In genomic region chr11:102374633-102375424, GRCh38 we compare ENCODE assay signal across 9 cellular contexts. TPM values are rescaled to one million over a fixed set of nuclear protein-coding genes. Genes with fewer than 3 reads are reported as not detected.
A peak's percentile ranks its signal among the peaks of the same experiment; 100 is the strongest.
DNase-seq lines count a peak whose midpoint lies in the region; ATAC-seq, FAIRE-seq and TF ChIP-seq lines count a peak whose summit lies in the region.
"Not testable (repeated sequence)": the region's sequence is repeated elsewhere in the genome, so short reads cannot be mapped to it uniquely, and the experiment has no call there.
"Had no signal": no experiment of that assay in that cellular context is flagged by ENCODE, and none has a peak within 500 bp of the region (broad histone marks: within the 10 kb centered on the region; RNA-seq: fewer than 3 reads in every experiment).

No MANE protein-coding gene starts in this region.

- H4K91ac ChIP-seq in H1 (replicated peaks; ENCODE audit: insufficient read length, low read length) = not testable (repeated sequence)

- H4K20me1 ChIP-seq in PC-3 (ENCODE audit: low read length); H1 (replicated peaks in 1 of 2; ENCODE audit: control insufficient read depth in 1 of 2, insufficient read depth in 2 of 2, low read length in 2 of 2): not testable (repeated sequence)

- peak overlapping the region; percentile 37 for H3K27ac Mint-ChIP-seq in CD8-positive, alpha-beta T cell
- not testable (repeated sequence) for H3K27ac Mint-ChIP-seq in activated naive CD8-positive, alpha-beta T cell
- H3K27ac Mint-ChIP-seq in naive thymus-derived CD4-positive, alpha-beta T cell = peak overlapping the region in 5 of 9 donors; percentile 24 to 90 (median 64)
- peak overlapping the region; percentile 71 for H3K27ac Mint-ChIP-seq in progenitor cell of endocrine pancreas

- H3K4me2 ChIP-seq in PC-3 (ENCODE audit: low read length) = peak overlapping the region; percentile 34; the same call in 1 of the 2 replicates
- peak overlapping the region; percentile 72 to 74 for H3K4me2 ChIP-seq in H1 (ENCODE audit: insufficient read depth in 1 of 2, low read depth in 2 of 2, low read length in 2 of 2)

- 67% methylated on average over 20 of the region's 31 CpGs; no CpG with 5 or more reads in 1 of the 2 experiments for WGBS in H1 (ENCODE audit: extremely low coverage in 1 of 2, insufficient coverage in 1 of 2, insufficient read length in 1 of 2, insufficient replicate concordance in 2 of 2, low coverage in 1 of 2, low lambda C conversion rate in 2 of 2, missing lambda C conversion rate in 1 of 2), 2 experiments

- H2BK20ac ChIP-seq in H1 (ENCODE audit: low read length) = not testable (repeated sequence)

- H3K23me2 ChIP-seq in H1 (ENCODE audit: low read depth, low read length) = not testable (repeated sequence)

- H4K5ac ChIP-seq in H1 (ENCODE audit: insufficient read length, low read depth, low read length) = peak overlapping the region; percentile 76

- 0 out of 2 replicates have a peak overlapping the region, but pooled peaks have one; percentile 82 for H2AK5ac ChIP-seq in H1 (ENCODE audit: low read depth, low read length)

- ATAC-seq in CD8-positive, alpha-beta T cell; naive thymus-derived CD4-positive, alpha-beta T cell: not testable (repeated sequence)
- peak; percentile 50 for ATAC-seq in PC-3

- not testable (repeated sequence) for H3K9me2 ChIP-seq in PC-3 (replicated peaks; ENCODE audit: low read length)

- not testable (repeated sequence) for BruUV-seq in PC-3 (replicated peaks; lab: Mats Ljungman, UMichigan)

- H3K23ac ChIP-seq in H1 (ENCODE audit: insufficient read length) = not testable (repeated sequence)

- H3K4ac ChIP-seq in H1 (replicated peaks; ENCODE audit: insufficient read length, low read depth, low read length) = not testable (repeated sequence)

- DNase-seq in CD8-positive, alpha-beta T cell = peak in 1 of 7 experiments; percentile 55
- not testable (repeated sequence) for DNase-seq in HTR-8/SVneo (ENCODE audit: insufficient read length, low spot score); PC-3; progenitor cell of endocrine pancreas (ENCODE audit: low spot score, unreplicated experiment)
- peak in 1 of 2 experiments; percentile 69 for DNase-seq in H1 (ENCODE audit: low read depth in 1 of 2, low spot score in 2 of 2)
- peak in 4 of 9 donors; percentile 30 to 48 (median 38) for DNase-seq in naive thymus-derived CD4-positive, alpha-beta T cell

- not testable (repeated sequence) for H3K9me3 ChIP-seq in CD8-positive, alpha-beta T cell (ENCODE audit: low read length); PC-3 (ENCODE audit: low read length); H1 (ENCODE audit: insufficient read depth in 2 of 2, low read depth in 1 of 2, low read length in 1 of 2); naive thymus-derived CD4-positive, alpha-beta T cell (ENCODE audit: control insufficient read depth in 2 of 3, low read length in 3 of 3)

- CTCF ChIA-PET in CD8-positive, alpha-beta T cell (lab: Charles Lee) = interaction anchor here (0.7 to 2.5 kb wide), 9 partner anchors 8 to 121 kb away, joined by 3 to 19 read pairs (median 4); no protein-coding TSS in a partner anchor
- CTCF ChIA-PET in PC-3 (lab: Charles Lee) = not testable (repeated sequence)
- CTCF ChIA-PET in H1 (lab: Charles Lee; ENCODE audit: partially characterized antibody) = interaction anchor here (0.6 to 2.6 kb wide), 8 partner anchors 10 to 128 kb away, joined by 3 to 22 read pairs (median 4); no protein-coding TSS in a partner anchor
- CTCF ChIA-PET in naive thymus-derived CD4-positive, alpha-beta T cell (lab: Charles Lee) = interaction anchor here (0.6 to 1.6 kb wide), 7 partner anchors 16 to 196 kb away, joined by 3 to 9 read pairs (median 3); no protein-coding TSS in a partner anchor

- H3K56ac ChIP-seq in H1 (replicated peaks; ENCODE audit: insufficient read length, low read depth, low read length) = not testable (repeated sequence)

- TF ChIP-seq CTCF in CD8-positive, alpha-beta T cell (IDR thresholded peaks at IDR 0.05); PC-3 (conservative IDR thresholded peaks at IDR 0.05; ENCODE audit: low read depth, low read length); H1 (IDR thresholded peaks at IDR 0.05; ENCODE audit: control extremely low read depth in 1 of 3, insufficient read depth in 1 of 3, low read depth in 1 of 3, low read length in 3 of 3); progenitor cell of endocrine pancreas (IDR thresholded peaks at IDR 0.05; ENCODE audit: unreplicated experiment): not testable (repeated sequence)

- H3K4me1 Mint-ChIP-seq in CD8-positive, alpha-beta T cell (ENCODE audit: low read depth) = peaks cover 33% of the 10 kb centered on the region
- peaks cover 37% of the 10 kb centered on the region for H3K4me1 Mint-ChIP-seq in activated naive CD8-positive, alpha-beta T cell (ENCODE audit: low read depth)
- peaks cover 10 to 39% (median 25%) of the 10 kb centered on the region in 7 donors for H3K4me1 Mint-ChIP-seq in naive thymus-derived CD4-positive, alpha-beta T cell
- not testable (repeated sequence) for H3K4me1 Mint-ChIP-seq in progenitor cell of endocrine pancreas (ENCODE audit: low read depth)

- H3K27me3 ChIP-seq in CD8-positive, alpha-beta T cell (ENCODE audit: insufficient read depth, low read length); PC-3 (ENCODE audit: low read length); H1 (replicated peaks in 1 of 4; ENCODE audit: control insufficient read depth in 3 of 4, extremely low read depth in 1 of 4, insufficient read depth in 3 of 4, low read length in 3 of 4); naive thymus-derived CD4-positive, alpha-beta T cell (ENCODE audit: control insufficient read depth in 2 of 2, insufficient read depth in 2 of 2, low read length in 2 of 2): not testable (repeated sequence)

- H3K36me3 ChIP-seq in CD8-positive, alpha-beta T cell (ENCODE audit: insufficient read depth, low read length) = peaks cover 11% of the 10 kb centered on the region
- H3K36me3 ChIP-seq in PC-3 (ENCODE audit: low read depth, low read length) = peaks cover 21% of the 10 kb centered on the region; the same call in 1 of the 2 replicates
- H3K36me3 ChIP-seq in H1 (ENCODE audit: control insufficient read depth in 2 of 4, insufficient read depth in 4 of 4, low read length in 3 of 4) = peaks cover 0 to 15% (median 3%) of the 10 kb centered on the region in 4 experiments; a peak in 2 of 8 replicates
- peaks cover 12 to 26% (median 14%) of the 10 kb centered on the region in 3 experiments for H3K36me3 ChIP-seq in naive thymus-derived CD4-positive, alpha-beta T cell (ENCODE audit: control insufficient read depth in 2 of 3, insufficient read depth in 3 of 3, low read length in 3 of 3)

- POLR2A ChIA-PET in CD8-positive, alpha-beta T cell (lab: Charles Lee) = interaction anchor here (0.9 kb wide), 1 partner anchor 19 kb away, joined by 3 read pairs; no protein-coding TSS in a partner anchor
- POLR2A ChIA-PET in PC-3 (lab: Charles Lee; ENCODE audit: unreplicated experiment) = not testable (repeated sequence)
- POLR2A ChIA-PET in H1 (lab: Charles Lee; ENCODE audit: partially characterized antibody) = interaction anchor here (0.7 to 2.4 kb wide), 5 partner anchors 9 to 238 kb away, joined by 3 to 9 read pairs (median 4); no protein-coding TSS in a partner anchor
- POLR2A ChIA-PET in naive thymus-derived CD4-positive, alpha-beta T cell (lab: Charles Lee) = interaction anchor here (0.6 to 2.0 kb wide), 5 partner anchors 15 to 73 kb away, joined by 3 to 8 read pairs (median 5); no protein-coding TSS in a partner anchor

- not testable (repeated sequence) for H3F3A ChIP-seq in PC-3 (ENCODE audit: low read length, unreplicated experiment)

- H3K27me3 Mint-ChIP-seq in CD8-positive, alpha-beta T cell (ENCODE audit: low read depth); activated naive CD8-positive, alpha-beta T cell; naive thymus-derived CD4-positive, alpha-beta T cell; progenitor cell of endocrine pancreas: not testable (repeated sequence)

- not testable (repeated sequence) for H3K14ac ChIP-seq in H1 (ENCODE audit: insufficient read length)

- H2BK15ac ChIP-seq in H1 (ENCODE audit: low read length) = not testable (repeated sequence)

- peak; percentile 86 for FAIRE-seq in HTR-8/SVneo (lab: Jason Lieb, UNC)
- not testable (repeated sequence) for FAIRE-seq in H1 (lab: Jason Lieb, UNC)

- H4K8ac ChIP-seq in H1 (ENCODE audit: extremely low read depth, insufficient read depth, low read length) = peak overlapping the region; percentile 96; the same call in 1 of the 2 replicates

- not testable (repeated sequence) for H2BK5ac ChIP-seq in H1 (ENCODE audit: low read depth, low read length)

- H2AFZ ChIP-seq in PC-3 (ENCODE audit: low read length) (peak overlapping the region; percentile 37; the same call in 1 of the 2 replicates), H1 (ENCODE audit: low read length) (peak overlapping the region; percentile 55)

- intact Hi-C loops in CD8-positive, alpha-beta T cell (cut with DNase I, micrococcal nuclease) = loop anchor here (5.0 kb wide), 2 partner anchors 33 to 42 kb away; no protein-coding TSS in a partner anchor
- intact Hi-C loops in PC-3 (cut with micrococcal nuclease); naive thymus-derived CD4-positive, alpha-beta T cell (cut with micrococcal nuclease): not testable (repeated sequence)

- H3K4me3 ChIP-seq in CD8-positive, alpha-beta T cell (ENCODE audit: low read depth, low read length); PC-3 (ENCODE audit: low read length); naive thymus-derived CD4-positive, alpha-beta T cell (ENCODE audit: low read length): not testable (repeated sequence)
- H3K4me3 ChIP-seq in H1 (ENCODE audit: extremely low read depth in 1 of 4, insufficient read depth in 2 of 4, low read depth in 3 of 4, low read length in 4 of 4) (peak overlapping the region; percentile 42 to 54 (median 49); a peak in 6 of 8 replicates), iPS-11a (ENCODE audit: low read depth, low read length) (peak overlapping the region; percentile 35)

- H3K79me1 ChIP-seq in H1 (ENCODE audit: low read depth, low read length) = not testable (repeated sequence)

- not testable (repeated sequence) for H2BK120ac ChIP-seq in H1 (replicated peaks; ENCODE audit: low read depth, low read length)

- TF ChIP-seq POLR2A in H1 (IDR thresholded peaks at IDR 0.05; ENCODE audit: control extremely low read depth in 1 of 2, low read depth in 2 of 2, low read length in 2 of 2) = not testable (repeated sequence)

- H3K9ac ChIP-seq in PC-3 (ENCODE audit: low read length) = not testable (repeated sequence)
- peak overlapping the region in 3 of 4 experiments; percentile 15 to 88 (median 73); a peak in 6 of 7 replicates for H3K9ac ChIP-seq in H1 (replicated peaks in 1 of 4; ENCODE audit: extremely low read depth in 1 of 4, low read depth in 3 of 4, low read length in 3 of 4)

- H3K27ac ChIP-seq in CD8-positive, alpha-beta T cell (ENCODE audit: low read depth, low read length); PC-3 (ENCODE audit: low read length); naive thymus-derived CD4-positive, alpha-beta T cell (ENCODE audit: low read depth, low read length): not testable (repeated sequence)
- peak overlapping the region; percentile 88 for H3K27ac ChIP-seq in H1 (ENCODE audit: low read depth, low read length)

- peak overlapping the region; percentile 78 for H3K18ac ChIP-seq in H1 (ENCODE audit: extremely low read depth, low read length)

- not testable (repeated sequence) for H3K9me3 Mint-ChIP-seq in CD8-positive, alpha-beta T cell; activated naive CD8-positive, alpha-beta T cell (ENCODE audit: low read depth); naive thymus-derived CD4-positive, alpha-beta T cell; progenitor cell of endocrine pancreas (ENCODE audit: low read depth)

- H3K79me2 ChIP-seq in PC-3 (ENCODE audit: low read length) (peaks cover 11% of the 10 kb centered on the region), H1 (ENCODE audit: control insufficient read depth in 1 of 2, insufficient read depth in 2 of 2, low read length in 2 of 2) (peaks cover 0 to 10% of the 10 kb centered on the region in 2 experiments; a peak in 1 of 4 replicates)

- peak overlapping the region; percentile 70 for H3K4me3 Mint-ChIP-seq in CD8-positive, alpha-beta T cell
- peak overlapping the region; percentile 6 for H3K4me3 Mint-ChIP-seq in activated naive CD8-positive, alpha-beta T cell
- peak overlapping the region in 8 of 10 donors; percentile 9 to 56 (median 43) for H3K4me3 Mint-ChIP-seq in naive thymus-derived CD4-positive, alpha-beta T cell
- H3K4me3 Mint-ChIP-seq in progenitor cell of endocrine pancreas (ENCODE audit: low read depth) = peak overlapping the region; percentile 53

- H3K36me3 Mint-ChIP-seq in CD8-positive, alpha-beta T cell = peaks cover 50% of the 10 kb centered on the region
- H3K36me3 Mint-ChIP-seq in activated naive CD8-positive, alpha-beta T cell = not testable (repeated sequence)
- peaks cover 14 to 44% (median 28%) of the 10 kb centered on the region in 5 donors for H3K36me3 Mint-ChIP-seq in naive thymus-derived CD4-positive, alpha-beta T cell
- peaks cover 39% of the 10 kb centered on the region for H3K36me3 Mint-ChIP-seq in progenitor cell of endocrine pancreas (ENCODE audit: insufficient read depth)

- not testable (repeated sequence) for TF ChIP-seq EP300 in H1 (IDR thresholded peaks at IDR 0.05; ENCODE audit: borderline replicate concordance in 1 of 2, low read depth in 2 of 2, low read length in 2 of 2)

- TF ChIP-seq RAD21 in H1 (IDR thresholded peaks at IDR 0.05 in 1 of 2, conservative IDR thresholded peaks at IDR 0.05 in 1 of 2; ENCODE audit: low read depth in 2 of 2, low read length in 2 of 2) = not testable (repeated sequence)

- H3K4me1 ChIP-seq in CD8-positive, alpha-beta T cell (ENCODE audit: insufficient read depth, low read length); PC-3 (ENCODE audit: insufficient read depth, low read length); H1 (replicated peaks in 1 of 4; ENCODE audit: control insufficient read depth in 3 of 4, insufficient read depth in 4 of 4, low read length in 3 of 4); naive thymus-derived CD4-positive, alpha-beta T cell (ENCODE audit: control insufficient read depth in 2 of 2, insufficient read depth in 2 of 2, low read length in 2 of 2): not testable (repeated sequence)

- H2BK12ac ChIP-seq in H1 (ENCODE audit: low read depth, low read length) = peak overlapping the region; percentile 70

RNA-seq across cellular contexts. Expression of gene BIRC2, which starts 27.8 kb away (rescaled TPM):
- 100 to 1,000 TPM; 161 to 178 TPM for total RNA-seq in CD8-positive, alpha-beta T cell
- total RNA-seq in PC-3 (2014; rRNA removed) (36.1 and 42.6 TPM in 2 replicates), progenitor cell of endocrine pancreas (66.3 and 67.2 TPM in 2 replicates)
- total RNA-seq in H1 (2021; fragmentation: NEBNext Ultra II Directional; extraction: Animal tissue kit (Norgen Biotek cat#: 25700)) = 22.3 and 24.7 TPM in 2 replicates
- 12.4 and 18.4 TPM in 2 replicates for polyA plus RNA-seq in H1 (2011; rRNA removed)
- polyA plus RNA-seq in H1 (2011; cell fraction: cytosol; rRNA removed) = 16.2 TPM
- polyA plus RNA-seq in H1 (2011; cell fraction: nucleus; rRNA removed) = 12.5 TPM
- 12.4 to 23.2 TPM (median 15.9 TPM) in 4 replicates for polyA plus RNA-seq in H1 (2012, experiment 1 of 2)
- 0.76 TPM for polyA plus RNA-seq in H1 (2012, experiment 2 of 2)
- 17.7 TPM for polyA plus RNA-seq in H1 (2013, experiment 1 of 2)
- 17.6 TPM for polyA plus RNA-seq in H1 (2013, experiment 2 of 2)
- polyA minus RNA-seq in H1 (2011; rRNA and poly(A)+ RNA removed) = 24.9 and 44.4 TPM in 2 replicates
- polyA minus RNA-seq in H1 (2011; cell fraction: cytosol; rRNA and poly(A)+ RNA removed) = 8.4 TPM
- 45.5 TPM for polyA minus RNA-seq in H1 (2011; cell fraction: nucleus; rRNA and poly(A)+ RNA removed)
- total RNA-seq in naive thymus-derived CD4-positive, alpha-beta T cell = 100 to 1,000 TPM in 1 of 5 experiments, 10 to 100 TPM in 4; 37.5 to 103 (median 72.0) TPM
- polyA plus RNA-seq in naive thymus-derived CD4-positive, alpha-beta T cell = 10 to 100 TPM; 35.2 to 42.8 TPM

RNA-seq across cellular contexts. Expression of gene BIRC3, which starts 57.5 kb away (rescaled TPM):
- total RNA-seq in CD8-positive, alpha-beta T cell = 10 to 100 TPM; 88.0 to 90.4 TPM
- total RNA-seq in PC-3 (2014; rRNA removed) (3.9 and 4.2 TPM in 2 replicates), progenitor cell of endocrine pancreas (0.29 and 0.36 TPM in 2 replicates)
- 0.15 and 0.20 TPM in 2 replicates for total RNA-seq in H1 (2021; fragmentation: NEBNext Ultra II Directional; extraction: Animal tissue kit (Norgen Biotek cat#: 25700))
- 0.02 and 0.08 TPM in 2 replicates for polyA plus RNA-seq in H1 (2011; rRNA removed)
- 0.08 TPM for polyA plus RNA-seq in H1 (2011; cell fraction: cytosol; rRNA removed)
- polyA plus RNA-seq in H1 (2011; cell fraction: nucleus; rRNA removed) = 0.06 TPM
- 0.04 to 0.40 TPM (median 0.11 TPM) in 3 of 4 replicates, not detected in the other for polyA plus RNA-seq in H1 (2012, experiment 1 of 2)
- not detected for polyA plus RNA-seq in H1 (2012, experiment 2 of 2)
- polyA plus RNA-seq in H1 (2013, experiment 1 of 2) = 0.08 TPM
- 0.06 TPM for polyA plus RNA-seq in H1 (2013, experiment 2 of 2)
- polyA minus RNA-seq in H1 (2011; rRNA and poly(A)+ RNA removed) = 0.13 and 0.15 TPM in 2 replicates
- not detected for polyA minus RNA-seq in H1 (2011; cell fraction: cytosol; rRNA and poly(A)+ RNA removed)
- 0.20 TPM for polyA minus RNA-seq in H1 (2011; cell fraction: nucleus; rRNA and poly(A)+ RNA removed)
- total RNA-seq in naive thymus-derived CD4-positive, alpha-beta T cell = 100 to 1,000 TPM in 3 of 5 experiments, 10 to 100 TPM in 2; 62.3 to 160 (median 128) TPM
- polyA plus RNA-seq in naive thymus-derived CD4-positive, alpha-beta T cell = 10 to 100 TPM; 18.8 to 47.7 TPM
- total RNA-seq: SJCRH30 had no signal

Comparison
In these comparisons a context has a peak if more than half of its experiments do, and no peak if none do; other contexts are left out.
1. H3K4me3 Mint-ChIP-seq: peak in every context shown above with its lines; median percentile 70 in CD8-positive, alpha-beta T cell; 53 in progenitor cell of endocrine pancreas; 43 in naive thymus-derived CD4-positive, alpha-beta T cell; 6 in activated naive CD8-positive, alpha-beta T cell.
2. RNA of gene BIRC3, which starts 57.5 kb away (total RNA-seq): 62.3 to 160 TPM in naive thymus-derived CD4-positive, alpha-beta T cell and 88.0 to 90.4 TPM in CD8-positive, alpha-beta T cell; 3.9 to 4.2 TPM in PC-3, 0.29 to 0.36 TPM in progenitor cell of endocrine pancreas and 0.15 to 0.20 TPM in H1; every median in the first group is over 10 times any median in the second.